ENCODE assay signal across 1 cellular context in the genomic region with DNA sequence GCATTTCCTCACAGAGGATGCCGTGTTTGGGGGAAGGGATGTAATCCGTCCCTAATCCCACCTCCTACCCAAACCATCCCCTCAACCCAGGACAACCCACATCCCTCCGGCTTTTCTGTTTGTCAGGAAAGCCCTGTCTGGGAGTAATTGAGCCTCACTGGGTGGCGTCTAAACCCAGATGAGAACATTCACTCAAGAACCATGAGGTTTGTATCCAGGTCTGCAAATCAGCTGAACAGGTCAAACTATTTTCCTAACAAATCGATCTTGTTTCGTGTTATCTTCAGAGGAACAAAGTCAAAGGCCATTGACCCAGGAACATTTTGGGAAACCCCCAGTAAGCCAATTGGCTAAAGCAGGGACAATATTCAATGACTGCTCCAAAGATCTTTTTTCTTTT.
TF ChIP-seq lines count a peak whose summit lies in the region.

No MANE protein-coding gene starts in this region.

TF ChIP-seq in IMR-90, 13 proteins besides CTCF, POLR2A, EP300 and RAD21:
- TF ChIP-seq CHD1 (IDR thresholded peaks at IDR 0.05; ENCODE audit: low read depth, low read length) = no peak
- TF ChIP-seq CEBPB (IDR thresholded peaks at IDR 0.05; ENCODE audit: low read depth, low read length) = no peak
- no peak for TF ChIP-seq MAFK (IDR thresholded peaks at IDR 0.05; ENCODE audit: low read depth, low read length)
- no peak for TF ChIP-seq NFE2L2 (IDR thresholded peaks at IDR 0.05; ENCODE audit: low read depth, low read length)
- TF ChIP-seq USF2 (IDR thresholded peaks at IDR 0.05; ENCODE audit: low read depth, low read length) = no peak
- TF ChIP-seq BHLHE40 (IDR thresholded peaks at IDR 0.05; ENCODE audit: low read depth, low read length) = no peak
- no peak for TF ChIP-seq MAZ (IDR thresholded peaks at IDR 0.05; ENCODE audit: borderline replicate concordance, low read depth, low read length)
- TF ChIP-seq, protein P1, sequence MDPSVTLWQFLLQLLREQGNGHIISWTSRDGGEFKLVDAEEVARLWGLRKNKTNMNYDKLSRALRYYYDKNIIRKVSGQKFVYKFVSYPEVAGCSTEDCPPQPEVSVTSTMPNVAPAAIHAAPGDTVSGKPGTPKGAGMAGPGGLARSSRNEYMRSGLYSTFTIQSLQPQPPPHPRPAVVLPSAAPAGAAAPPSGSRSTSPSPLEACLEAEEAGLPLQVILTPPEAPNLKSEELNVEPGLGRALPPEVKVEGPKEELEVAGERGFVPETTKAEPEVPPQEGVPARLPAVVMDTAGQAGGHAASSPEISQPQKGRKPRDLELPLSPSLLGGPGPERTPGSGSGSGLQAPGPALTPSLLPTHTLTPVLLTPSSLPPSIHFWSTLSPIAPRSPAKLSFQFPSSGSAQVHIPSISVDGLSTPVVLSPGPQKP (IDR thresholded peaks at IDR 0.05; ENCODE audit: borderline replicate concordance, low read depth, low read length) = no peak
- no peak for TF ChIP-seq RFX5 (IDR thresholded peaks at IDR 0.05; ENCODE audit: low read depth, low read length)
- no peak for TF ChIP-seq MXI1 (IDR thresholded peaks at IDR 0.05; ENCODE audit: borderline replicate concordance, low read depth, low read length)
- no peak for TF ChIP-seq RCOR1 (IDR thresholded peaks at IDR 0.05; ENCODE audit: insufficient replicate concordance, low read length)
- no peak for TF ChIP-seq SMC3 (IDR thresholded peaks at IDR 0.05; ENCODE audit: low read depth, low read length)
- no peak for TF ChIP-seq FOS (IDR thresholded peaks at IDR 0.05; ENCODE audit: low read depth, low read length)
